Comparison of ENCODE assay signal across 8 cellular contexts in the genomic region with DNA sequence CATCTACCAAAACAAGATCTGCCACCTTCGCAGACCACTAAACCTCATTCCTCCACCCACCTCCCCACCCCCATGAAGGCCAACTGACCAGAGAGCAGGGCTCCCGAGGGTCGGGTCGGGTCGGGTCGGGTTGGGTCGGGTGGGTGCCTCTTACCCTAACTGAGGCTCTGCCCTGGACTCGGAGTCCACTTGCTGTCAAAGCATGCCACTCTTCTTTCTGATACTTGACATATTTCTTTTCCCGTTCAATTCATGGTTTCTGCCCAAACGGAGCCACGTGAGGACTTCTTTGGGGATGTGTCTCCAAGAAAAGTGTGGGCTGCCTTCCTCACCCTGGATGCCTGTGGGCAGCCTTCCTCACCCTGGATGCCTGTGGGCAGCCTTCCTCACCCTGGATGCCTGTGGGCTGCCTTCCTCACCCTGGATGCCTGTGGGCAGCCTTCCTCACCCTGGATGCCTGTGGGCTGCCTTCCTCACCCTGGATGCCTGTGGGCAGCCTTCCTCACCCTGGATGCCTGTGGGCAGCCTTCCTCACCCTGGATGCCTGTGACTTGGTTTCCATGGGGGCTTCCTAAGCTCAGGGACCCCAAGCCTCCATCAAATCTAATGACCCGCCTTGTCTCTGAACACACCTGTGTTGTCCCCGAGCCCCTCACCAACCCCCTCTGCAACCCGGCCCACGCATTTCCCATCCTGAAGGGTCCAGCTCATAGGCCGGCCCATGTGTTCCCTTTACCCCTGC. TPM values are rescaled to one million over a fixed set of nuclear protein-coding genes. Genes with fewer than 3 reads are reported as not detected.
DNase-seq lines count a peak whose midpoint lies in the region; ATAC-seq, FAIRE-seq and TF ChIP-seq lines count a peak whose summit lies in the region.
"Not testable (repeated sequence)": the region's sequence is repeated elsewhere in the genome, so short reads cannot be mapped to it uniquely, and the experiment has no call there.

No MANE protein-coding gene starts in this region.

- peak overlapping the region; percentile 85 to 97 (median 94) for H3K4me3 Mint-ChIP-seq in CD4-positive, alpha-beta memory T cell
- peak overlapping the region; percentile 85 for H3K4me3 Mint-ChIP-seq in activated CD4-positive, alpha-beta memory T cell treated with anti-CD3 and anti-CD28 coated beads for 36 hours
- H3K4me3 Mint-ChIP-seq in natural killer cell treated with Interleukin-12 subunit alpha and Interleukin-12 subunit beta and Interleukin-15 and Interleukin-18, amount 100 ng/mL, for 72 hours: peak overlapping the region; percentile 86

- CTCF ChIA-PET in CD4-positive, alpha-beta memory T cell (lab: Charles Lee; ENCODE audit: partially characterized antibody): interaction anchor here (0.8 to 12.7 kb wide), 7 partner anchors 9 to 128 kb away, joined by 3 to 253 read pairs (median 7); partner anchors contain the start of genes PTTG1IP and UBE2G2
- CTCF ChIA-PET in HCT116 (lab: Charles Lee) (interaction anchor here (1.2 to 1.4 kb wide), 2 partner anchors 208 to 418 kb away, joined by 3 to 5 read pairs; no protein-coding TSS in a partner anchor), PC-3 (lab: Charles Lee) (interaction anchor here (1.3 kb wide), 1 partner anchor 53 kb away, joined by 3 read pairs; no protein-coding TSS in a partner anchor)
- CTCF ChIA-PET in activated CD4-positive, alpha-beta memory T cell treated with anti-CD3 and anti-CD28 coated beads for 36 hours (lab: Charles Lee): interaction anchor here (1.0 to 10.0 kb wide), 6 partner anchors 8 to 209 kb away, joined by 3 to 84 read pairs (median 26); partner anchors contain the start of genes ITGB2, PTTG1IP and UBE2G2
- CTCF ChIA-PET in K562 (lab: Yijun Ruan, JAX; ENCODE audit: low intra/inter-chr PET ratio): not testable (repeated sequence)

- TF ChIP-seq POLR2A in HCT116 (IDR thresholded peaks at IDR 0.05; ENCODE audit: borderline replicate concordance, extremely low read depth, insufficient read depth, insufficient read length); K562 (conservative IDR thresholded peaks at IDR 0.05): not testable (repeated sequence)

- intact Hi-C loops in CD4-positive, alpha-beta memory T cell (cut with micrococcal nuclease): not testable (repeated sequence)
- intact Hi-C loops in HCT116 (cut with micrococcal nuclease) (loop anchor here (5.0 kb wide), 1 partner anchor 36 kb away; no protein-coding TSS in a partner anchor), PC-3 (cut with micrococcal nuclease) (loop anchor here (1.0 kb wide), 1 partner anchor 55 kb away; the partner anchor contains the start of gene PTTG1IP), K562 (cut with micrococcal nuclease) (loop anchor here (10.0 kb wide), 1 partner anchor 414 kb away; no protein-coding TSS in a partner anchor)
- intact Hi-C loops in activated CD4-positive, alpha-beta memory T cell treated with anti-CD3 and anti-CD28 coated beads for 36 hours (cut with micrococcal nuclease): loop anchor here (5.0 to 10.0 kb wide), 2 partner anchors 111 to 716 kb away; partner anchors contain the start of genes PCBP3 and SUMO3

- not testable (repeated sequence) for BruUV-seq in HCT116 (replicated peaks; lab: Mats Ljungman, UMichigan); PC-3 (replicated peaks; lab: Mats Ljungman, UMichigan); K562 (replicated peaks; lab: Mats Ljungman, UMichigan)

- H3K79me2 ChIP-seq in HCT116 (ENCODE audit: insufficient read depth, low read length); K562 (ENCODE audit: control insufficient read depth, insufficient read depth, low read length): not testable (repeated sequence)
- peaks cover 59% of the 10 kb centered on the region for H3K79me2 ChIP-seq in PC-3 (ENCODE audit: low read length)

- peak overlapping the region; percentile 93 to 99 (median 95) for H3K27ac Mint-ChIP-seq in CD4-positive, alpha-beta memory T cell
- H3K27ac Mint-ChIP-seq in activated CD4-positive, alpha-beta memory T cell treated with anti-CD3 and anti-CD28 coated beads for 36 hours: peak overlapping the region; percentile 96
- peak overlapping the region; percentile 88 to 90 for H3K27ac Mint-ChIP-seq in natural killer cell treated with Interleukin-12 subunit alpha and Interleukin-12 subunit beta and Interleukin-15 and Interleukin-18, amount 100 ng/mL, for 72 hours

- DNase-seq in CD4-positive, alpha-beta memory T cell; HCT116 (ENCODE audit: low read depth, low spot score); activated CD4-positive, alpha-beta memory T cell treated with anti-CD3 and anti-CD28 coated beads for 36 hours; K562 (ENCODE audit: extremely low read depth in 1 of 4, low spot score in 3 of 4); natural killer cell treated with Interleukin-12 subunit alpha and Interleukin-12 subunit beta and Interleukin-15 and Interleukin-18, amount 100 ng/mL, for 72 hours (ENCODE audit: low spot score): not testable (repeated sequence)
- DNase-seq in PC-3 (peak; percentile 76), fibroblast of the aortic adventitia (ENCODE audit: low read depth) (peak; percentile 70)

- peaks cover 82% of the 10 kb centered on the region for H3K4me1 ChIP-seq in CD4-positive, alpha-beta memory T cell (ENCODE audit: insufficient read depth, low read length)
- peaks cover 20 to 34% of the 10 kb centered on the region in 2 experiments for H3K4me1 ChIP-seq in HCT116 (ENCODE audit: control insufficient read depth in 1 of 2, insufficient read depth in 2 of 2, low read length in 2 of 2)
- H3K4me1 ChIP-seq in PC-3 (ENCODE audit: insufficient read depth, low read length): peaks cover 82% of the 10 kb centered on the region
- H3K4me1 ChIP-seq in K562 (replicated peaks in 1 of 2; ENCODE audit: control insufficient read depth in 2 of 2, insufficient read depth in 2 of 2, low read length in 2 of 2): peaks cover 8 to 37% of the 10 kb centered on the region in 2 experiments; a peak in 4 of 5 replicates
- peaks cover 62% of the 10 kb centered on the region for H3K4me1 ChIP-seq in thymus (ENCODE audit: control insufficient read depth, insufficient read depth, low read length)

- H3K9ac ChIP-seq in HCT116 (ENCODE audit: low read length): peak overlapping the region; percentile 43
- H3K9ac ChIP-seq in PC-3 (ENCODE audit: low read length): peak overlapping the region; percentile 82
- not testable (repeated sequence) for H3K9ac ChIP-seq in K562 (ENCODE audit: insufficient read depth in 1 of 2, low read depth in 2 of 2, low read length in 2 of 2)

- H3K9me2 ChIP-seq in HCT116 (ENCODE audit: insufficient read depth); PC-3 (replicated peaks; ENCODE audit: low read length): not testable (repeated sequence)

- not testable (repeated sequence) for TF ChIP-seq RAD21 in HCT116 (IDR thresholded peaks at IDR 0.05; ENCODE audit: low read depth); K562 (CRISPR knock-in tag; conservative IDR thresholded peaks at IDR 0.05 in 1 of 2, IDR thresholded peaks at IDR 0.05 in 1 of 2)

- RAD21 ChIA-PET in HCT116 (lab: Charles Lee; ENCODE audit: low non-redundant PET in 1 of 2, low total read pairs in 2 of 2, uncharacterized antibody in 2 of 2, unreplicated experiment in 2 of 2): interaction anchor here in 1 of 2 experiments (0.7 kb wide), 1 partner anchor 46 kb away, joined by 4 read pairs; no protein-coding TSS in a partner anchor

- H3K9me3 Mint-ChIP-seq in CD4-positive, alpha-beta memory T cell; activated CD4-positive, alpha-beta memory T cell treated with anti-CD3 and anti-CD28 coated beads for 36 hours; natural killer cell treated with Interleukin-12 subunit alpha and Interleukin-12 subunit beta and Interleukin-15 and Interleukin-18, amount 100 ng/mL, for 72 hours: not testable (repeated sequence)

- FAIRE-seq in K562 (lab: Jason Lieb, UNC): not testable (repeated sequence)

- H3K4me1 Mint-ChIP-seq in CD4-positive, alpha-beta memory T cell: peaks cover 51 to 79% (median 67%) of the 10 kb centered on the region in 4 donors
- peaks cover 69% of the 10 kb centered on the region for H3K4me1 Mint-ChIP-seq in activated CD4-positive, alpha-beta memory T cell treated with anti-CD3 and anti-CD28 coated beads for 36 hours (ENCODE audit: low read depth)
- peaks cover 69 to 74% of the 10 kb centered on the region in 2 donors for H3K4me1 Mint-ChIP-seq in natural killer cell treated with Interleukin-12 subunit alpha and Interleukin-12 subunit beta and Interleukin-15 and Interleukin-18, amount 100 ng/mL, for 72 hours (ENCODE audit: low read depth in 2 of 2)

- not testable (repeated sequence) for H3K9me3 ChIP-seq in CD4-positive, alpha-beta memory T cell (ENCODE audit: control insufficient read depth in 1 of 2, low read length in 2 of 2); HCT116 (ENCODE audit: control insufficient read depth in 1 of 2, insufficient read depth in 1 of 2, low read depth in 1 of 2, low read length in 2 of 2); PC-3 (ENCODE audit: low read length); K562 (replicated peaks; ENCODE audit: control insufficient read depth, insufficient read depth, low read depth, low read length); thymus (ENCODE audit: control insufficient read depth)

- H3K4me2 ChIP-seq in HCT116 (ENCODE audit: low read length) (peak overlapping the region; percentile 83), PC-3 (ENCODE audit: low read length) (peak overlapping the region; percentile 91)
- not testable (repeated sequence) for H3K4me2 ChIP-seq in K562 (ENCODE audit: insufficient read depth, low read length)

- peak overlapping the region; percentile 66 to 88 for H3K4me3 ChIP-seq in CD4-positive, alpha-beta memory T cell (ENCODE audit: low read length in 2 of 2)
- H3K4me3 ChIP-seq in HCT116 (replicated peaks in 1 of 2; ENCODE audit: low read depth in 1 of 2, low read length in 2 of 2) (peak overlapping the region in 1 of 2 experiments; percentile 44; a peak in 1 of 4 replicates), PC-3 (ENCODE audit: low read length) (peak overlapping the region; percentile 63), thymus (ENCODE audit: low read length) (peak overlapping the region; percentile 67)
- not testable (repeated sequence) for H3K4me3 ChIP-seq in K562; fibroblast of the aortic adventitia (ENCODE audit: low read depth, low read length)

- in situ Hi-C loops in K562 (cut with MboI): not testable (repeated sequence)

- TF ChIP-seq EP300 in K562 (IDR thresholded peaks at IDR 0.05; ENCODE audit: low read length): not testable (repeated sequence)

- POLR2A ChIA-PET in CD4-positive, alpha-beta memory T cell (lab: Charles Lee; ENCODE audit: partially characterized antibody): interaction anchor here (1.1 to 13.0 kb wide), 7 partner anchors 15 to 200 kb away, joined by 3 to 756 read pairs (median 53); partner anchors contain the start of genes ITGB2, PTTG1IP and UBE2G2
- POLR2A ChIA-PET in HCT116 (lab: Charles Lee): interaction anchor here (0.7 to 1.3 kb wide), 2 partner anchors 12 to 56 kb away, joined by 3 read pairs; no protein-coding TSS in a partner anchor
- POLR2A ChIA-PET in PC-3 (lab: Charles Lee; ENCODE audit: unreplicated experiment): interaction anchor here (0.6 to 1.3 kb wide), 2 partner anchors 106 to 108 kb away, joined by 3 to 7 read pairs; no protein-coding TSS in a partner anchor
- POLR2A ChIA-PET in activated CD4-positive, alpha-beta memory T cell treated with anti-CD3 and anti-CD28 coated beads for 36 hours (lab: Charles Lee): interaction anchor here (0.8 to 4.6 kb wide), 5 partner anchors 8 to 35 kb away, joined by 3 to 36 read pairs (median 9); partner anchors contain the start of gene ITGB2
- POLR2A ChIA-PET in K562 (lab: Yijun Ruan, JAX): interaction anchor here (0.6 to 1.1 kb wide), 2 partner anchors 13 to 31 kb away, joined by 3 read pairs; no protein-coding TSS in a partner anchor

- not testable (repeated sequence) for H3K27me3 ChIP-seq in CD4-positive, alpha-beta memory T cell (ENCODE audit: insufficient read depth, low read length); PC-3 (ENCODE audit: low read length); thymus (ENCODE audit: control insufficient read depth, insufficient read depth)
- H3K27me3 ChIP-seq in HCT116 (ENCODE audit: insufficient read depth, low read length) (peaks cover 56% of the 10 kb centered on the region), K562 (ENCODE audit: control insufficient read depth in 2 of 2, insufficient read depth in 2 of 2, low read length in 2 of 2) (peaks cover 24 to 53% of the 10 kb centered on the region in 2 experiments)

- not testable (repeated sequence) for H4K20me1 ChIP-seq in HCT116 (ENCODE audit: insufficient read depth); PC-3 (ENCODE audit: low read length); K562 (replicated peaks; ENCODE audit: control insufficient read depth, insufficient read depth, low read length)

- H3K9me1 ChIP-seq in K562 (ENCODE audit: control insufficient read depth, insufficient read depth, low read length): not testable (repeated sequence)

- H3K27ac ChIP-seq in CD4-positive, alpha-beta memory T cell (ENCODE audit: low read depth, low read length): peak overlapping the region; percentile 84
- not testable (repeated sequence) for H3K27ac ChIP-seq in HCT116 (ENCODE audit: low read depth, low read length); K562 (ENCODE audit: extremely low read depth, low read depth, low read length)
- H3K27ac ChIP-seq in PC-3 (ENCODE audit: low read length) (peak overlapping the region; percentile 98), thymus (ENCODE audit: low read depth) (peak overlapping the region; percentile 99)

- WGBS in K562 (ENCODE audit: insufficient coverage, low coverage, missing lambda C conversion rate): 7% methylated on average over 15 of the region's 16 CpGs
- 88% methylated on average over 16 of the region's 16 CpGs for WGBS in thymus

- peak; percentile 35; the same call in 1 of the 2 replicates for ATAC-seq in HCT116
- ATAC-seq in PC-3; K562; natural killer cell treated with Interleukin-12 subunit alpha and Interleukin-12 subunit beta and Interleukin-15 and Interleukin-18, amount 100 ng/mL, for 72 hours: not testable (repeated sequence)

- H3F3A ChIP-seq in PC-3 (ENCODE audit: low read length, unreplicated experiment): not testable (repeated sequence)

- H3K36me3 Mint-ChIP-seq in CD4-positive, alpha-beta memory T cell: peaks cover 0 to 20% of the 10 kb centered on the region in 2 donors
- not testable (repeated sequence) for H3K36me3 Mint-ChIP-seq in activated CD4-positive, alpha-beta memory T cell treated with anti-CD3 and anti-CD28 coated beads for 36 hours; natural killer cell treated with Interleukin-12 subunit alpha and Interleukin-12 subunit beta and Interleukin-15 and Interleukin-18, amount 100 ng/mL, for 72 hours

- not testable (repeated sequence) for H3K36me3 ChIP-seq in CD4-positive, alpha-beta memory T cell (ENCODE audit: insufficient read depth, low read length); HCT116 (ENCODE audit: control insufficient read depth in 1 of 2, insufficient read depth in 2 of 2, low read length in 2 of 2); PC-3 (ENCODE audit: low read depth, low read length); K562 (ENCODE audit: control insufficient read depth, insufficient read depth, low read length); thymus (ENCODE audit: control insufficient read depth, insufficient read depth)

- TF ChIP-seq CTCF in HCT116 (IDR thresholded peaks at IDR 0.05 in 2 of 3, conservative IDR thresholded peaks at IDR 0.05 in 1 of 3; ENCODE audit: borderline replicate concordance in 1 of 3, insufficient read depth in 1 of 3, low read depth in 2 of 3, low read length in 2 of 3); PC-3 (conservative IDR thresholded peaks at IDR 0.05; ENCODE audit: low read depth, low read length); K562 (IDR thresholded peaks at IDR 0.05 in 2 of 3, conservative IDR thresholded peaks at IDR 0.05 in 1 of 3; ENCODE audit: insufficient read depth in 2 of 3, low read depth in 1 of 3, low read length in 3 of 3); fibroblast of the aortic adventitia (IDR thresholded peaks at IDR 0.05; ENCODE audit: insufficient read depth, low read length): not testable (repeated sequence)

- H3K27me3 Mint-ChIP-seq in CD4-positive, alpha-beta memory T cell; activated CD4-positive, alpha-beta memory T cell treated with anti-CD3 and anti-CD28 coated beads for 36 hours; natural killer cell treated with Interleukin-12 subunit alpha and Interleukin-12 subunit beta and Interleukin-15 and Interleukin-18, amount 100 ng/mL, for 72 hours: not testable (repeated sequence)

- not testable (repeated sequence) for H2AFZ ChIP-seq in HCT116 (ENCODE audit: low read depth, low read length, poor library complexity, severe bottlenecking)
- H2AFZ ChIP-seq in PC-3 (ENCODE audit: low read length) (0 out of 2 replicates have a peak overlapping the region, but pooled peaks have one; percentile 23), K562 (ENCODE audit: low read depth, low read length) (peak overlapping the region; percentile 15; the same call in 1 of the 2 replicates)

RNA-seq across cellular contexts. Expression of gene ITGB2, which starts 8.0 kb away (rescaled TPM):
- 100 to 1,000 TPM; 278 to 291 TPM for total RNA-seq in CD4-positive, alpha-beta memory T cell
- 100 to 1,000 TPM; 538 to 575 TPM for polyA plus RNA-seq in CD4-positive, alpha-beta memory T cell
- 1.5 TPM for total RNA-seq in HCT116 (2021; ENCODE audit: unreplicated experiment)
- 0.10 and 0.17 TPM in 2 replicates for polyA plus RNA-seq in HCT116 (2012)
- 45.1 and 45.7 TPM in 2 replicates for total RNA-seq in PC-3 (2014; rRNA removed)
- total RNA-seq in activated CD4-positive, alpha-beta memory T cell treated with anti-CD3 and anti-CD28 coated beads for 36 hours: 100 to 1,000 TPM; 242 to 247 TPM
- total RNA-seq in K562 (2011; cell fraction: chromatin; rRNA removed; ENCODE audit: low replicate concordance): 0.69 and 1.4 TPM in 2 replicates
- 1.0 and 1.3 TPM in 2 replicates for total RNA-seq in K562 (2011; cell fraction: nucleolus; rRNA removed)
- 0.23 and 0.29 TPM in 2 replicates for total RNA-seq in K562 (2011; cell fraction: nucleoplasm; rRNA removed)
- total RNA-seq in K562 (2014; rRNA removed): 0.78 and 1.0 TPM in 2 replicates
- total RNA-seq in K562 (2014; rRNA removed; fragmentation: Illumina TruSeq; extraction: Trizol): 0.07 and 0.22 TPM in 2 replicates
- total RNA-seq in K562 (2015; rRNA removed; fragmentation: Illumina TruSeq; extraction: Trizol): 0.49 and 0.51 TPM in 2 replicates
- total RNA-seq in K562 (2021): 1.2 and 1.3 TPM in 2 replicates
- 0.20 and 1.6 TPM in 2 replicates for polyA plus RNA-seq in K562 (2011; rRNA removed)
- 0.33 and 1.3 TPM in 2 replicates for polyA plus RNA-seq in K562 (2011; cell fraction: cytosol; rRNA removed)
- 2.0 and 3.1 TPM in 2 replicates for polyA plus RNA-seq in K562 (2011; cell fraction: nucleus; rRNA removed)
- 0.77 and 5.1 TPM in 2 replicates for polyA plus RNA-seq in K562 (2012)
- 0.24 and 0.25 TPM in 2 replicates for polyA plus RNA-seq in K562 (2014; fragmentation: Illumina TruSeq; extraction: Trizol)
- polyA plus RNA-seq in K562 (2014; fragmentation: Nextera tagmentation; extraction: Ambion mirVana): not detected
- polyA plus RNA-seq in K562 (2014; rRNA removed): 0.57 and 0.60 TPM in 2 replicates
- polyA minus RNA-seq in K562 (2011; rRNA and poly(A)+ RNA removed): 0.04 and 0.57 TPM in 2 replicates
- polyA minus RNA-seq in K562 (2011; cell fraction: cytosol; rRNA and poly(A)+ RNA removed): 1.0 and 4.8 TPM in 2 replicates
- polyA minus RNA-seq in K562 (2011; cell fraction: nucleus; rRNA and poly(A)+ RNA removed): 0.27 and 1.8 TPM in 2 replicates
- total RNA-seq in fibroblast of the aortic adventitia (ENCODE audit: low replicate concordance): 0.09 TPM in 1 of 2 replicates, not detected in the other
- 1,000 to 10,000 TPM in 1 of 2 donors, 100 to 1,000 TPM in 1; 448 to 1,246 TPM for total RNA-seq in natural killer cell treated with Interleukin-12 subunit alpha and Interleukin-12 subunit beta and Interleukin-15 and Interleukin-18, amount 100 ng/mL, for 72 hours
- polyA plus RNA-seq in thymus: 104 TPM

RNA-seq across cellular contexts. Expression of gene SLX9, which starts 11.2 kb away (rescaled TPM):
- total RNA-seq in CD4-positive, alpha-beta memory T cell: 10 to 100 TPM; 17.7 to 21.6 TPM
- 10 to 100 TPM in 1 of 2 donors, 1 to 10 TPM in 1; 9.4 to 13.1 TPM for polyA plus RNA-seq in CD4-positive, alpha-beta memory T cell
- total RNA-seq in HCT116 (2021; ENCODE audit: unreplicated experiment) (61.9 TPM), PC-3 (2014; rRNA removed) (80.1 and 94.9 TPM in 2 replicates), K562 (2014; rRNA removed) (65.2 and 66.8 TPM in 2 replicates), K562 (2014; rRNA removed; fragmentation: Illumina TruSeq; extraction: Trizol) (11.2 and 14.8 TPM in 2 replicates), K562 (2015; rRNA removed; fragmentation: Illumina TruSeq; extraction: Trizol) (18.5 and 20.3 TPM in 2 replicates), K562 (2021) (71.2 and 75.5 TPM in 2 replicates), fibroblast of the aortic adventitia (ENCODE audit: low replicate concordance) (6.0 and 7.4 TPM in 2 replicates)
- polyA plus RNA-seq in HCT116 (2012): 45.6 and 46.8 TPM in 2 replicates
- total RNA-seq in activated CD4-positive, alpha-beta memory T cell treated with anti-CD3 and anti-CD28 coated beads for 36 hours: 10 to 100 TPM; 60.7 to 64.6 TPM
- total RNA-seq in K562 (2011; cell fraction: chromatin; rRNA removed; ENCODE audit: low replicate concordance): 18.9 and 29.0 TPM in 2 replicates
- 22.8 and 25.7 TPM in 2 replicates for total RNA-seq in K562 (2011; cell fraction: nucleolus; rRNA removed)
- 14.8 and 16.0 TPM in 2 replicates for total RNA-seq in K562 (2011; cell fraction: nucleoplasm; rRNA removed)
- polyA plus RNA-seq in K562 (2011; rRNA removed) (13.5 and 16.5 TPM in 2 replicates), K562 (2014; fragmentation: Illumina TruSeq; extraction: Trizol) (8.2 and 18.9 TPM in 2 replicates), K562 (2014; fragmentation: Nextera tagmentation; extraction: Ambion mirVana) (1 to 10 TPM; 1.2 to 1.8 TPM), K562 (2014; rRNA removed) (54.4 and 60.2 TPM in 2 replicates), thymus (28.4 TPM)
- 14.3 and 38.6 TPM in 2 replicates for polyA plus RNA-seq in K562 (2011; cell fraction: cytosol; rRNA removed)
- 10.2 and 19.3 TPM in 2 replicates for polyA plus RNA-seq in K562 (2011; cell fraction: nucleus; rRNA removed)
- polyA plus RNA-seq in K562 (2012): 34.2 and 36.9 TPM in 2 replicates
- 16.0 and 22.8 TPM in 2 replicates for polyA minus RNA-seq in K562 (2011; rRNA and poly(A)+ RNA removed)
- polyA minus RNA-seq in K562 (2011; cell fraction: cytosol; rRNA and poly(A)+ RNA removed): 25.3 and 31.3 TPM in 2 replicates
- 3.8 and 5.3 TPM in 2 replicates for polyA minus RNA-seq in K562 (2011; cell fraction: nucleus; rRNA and poly(A)+ RNA removed)
- total RNA-seq in natural killer cell treated with Interleukin-12 subunit alpha and Interleukin-12 subunit beta and Interleukin-15 and Interleukin-18, amount 100 ng/mL, for 72 hours: 10 to 100 TPM; 43.5 to 83.6 TPM

RNA-seq across cellular contexts. Expression of gene PTTG1IP, which starts 55.2 kb away (rescaled TPM):
- total RNA-seq in CD4-positive, alpha-beta memory T cell: 100 to 1,000 TPM in 1 of 2 experiments, 10 to 100 TPM in 1; 98.7 to 110 TPM
- polyA plus RNA-seq in CD4-positive, alpha-beta memory T cell: 10 to 100 TPM; 84.8 to 92.4 TPM
- total RNA-seq in HCT116 (2021; ENCODE audit: unreplicated experiment) (83.4 TPM), PC-3 (2014; rRNA removed) (330 and 455 TPM in 2 replicates), K562 (2014; rRNA removed) (85.4 and 97.6 TPM in 2 replicates), K562 (2014; rRNA removed; fragmentation: Illumina TruSeq; extraction: Trizol) (65.7 and 66.2 TPM in 2 replicates), K562 (2015; rRNA removed; fragmentation: Illumina TruSeq; extraction: Trizol) (92.9 and 98.7 TPM in 2 replicates), K562 (2021) (99.3 and 99.5 TPM in 2 replicates), fibroblast of the aortic adventitia (ENCODE audit: low replicate concordance) (226 and 233 TPM in 2 replicates)
- 71.1 and 77.6 TPM in 2 replicates for polyA plus RNA-seq in HCT116 (2012)
- 10 to 100 TPM; 43.0 to 44.4 TPM for total RNA-seq in activated CD4-positive, alpha-beta memory T cell treated with anti-CD3 and anti-CD28 coated beads for 36 hours
- 109 and 139 TPM in 2 replicates for total RNA-seq in K562 (2011; cell fraction: chromatin; rRNA removed; ENCODE audit: low replicate concordance)
- total RNA-seq in K562 (2011; cell fraction: nucleolus; rRNA removed): 131 and 151 TPM in 2 replicates
- total RNA-seq in K562 (2011; cell fraction: nucleoplasm; rRNA removed): 146 and 174 TPM in 2 replicates
- polyA plus RNA-seq in K562 (2011; rRNA removed) (92.4 and 138 TPM in 2 replicates), K562 (2014; fragmentation: Illumina TruSeq; extraction: Trizol) (77.0 and 77.8 TPM in 2 replicates), K562 (2014; fragmentation: Nextera tagmentation; extraction: Ambion mirVana) (1 to 10 TPM; 5.0 to 9.2 TPM), K562 (2014; rRNA removed) (82.4 and 86.9 TPM in 2 replicates), thymus (138 TPM)
- polyA plus RNA-seq in K562 (2011; cell fraction: cytosol; rRNA removed): 79.9 and 115 TPM in 2 replicates
- 69.1 and 123 TPM in 2 replicates for polyA plus RNA-seq in K562 (2011; cell fraction: nucleus; rRNA removed)
- 77.4 and 167 TPM in 2 replicates for polyA plus RNA-seq in K562 (2012)
- polyA minus RNA-seq in K562 (2011; rRNA and poly(A)+ RNA removed): 54.1 and 70.2 TPM in 2 replicates
- polyA minus RNA-seq in K562 (2011; cell fraction: cytosol; rRNA and poly(A)+ RNA removed): 69.1 and 114 TPM in 2 replicates
- polyA minus RNA-seq in K562 (2011; cell fraction: nucleus; rRNA and poly(A)+ RNA removed): 17.4 and 40.2 TPM in 2 replicates
- total RNA-seq in natural killer cell treated with Interleukin-12 subunit alpha and Interleukin-12 subunit beta and Interleukin-15 and Interleukin-18, amount 100 ng/mL, for 72 hours: 10 to 100 TPM; 69.4 to 81.7 TPM

Comparison
In these comparisons a context has a peak if more than half of its experiments do, and no peak if none do; other contexts are left out.
1. RNA of gene ITGB2, which starts 8.0 kb away (total RNA-seq): 448 to 1,246 TPM in natural killer cell treated with Interleukin-12 subunit alpha and Interleukin-12 subunit beta and Interleukin-15 and Interleukin-18, amount 100 ng/mL, for 72 hours, 278 to 291 TPM in CD4-positive, alpha-beta memory T cell, 242 to 247 TPM in activated CD4-positive, alpha-beta memory T cell treated with anti-CD3 and anti-CD28 coated beads for 36 hours and 45.1 to 45.7 TPM in PC-3; 1.5 TPM in HCT116 (single experiment), 0.07 to 1.4 TPM in K562 and 0.09 TPM in fibroblast of the aortic adventitia; every median in the first group is over 10 times any median in the second.
2. Peak in every context shown above with its lines, with median percentiles within 50 percentile points of each other: H3K27ac Mint-ChIP-seq and H3K4me3 Mint-ChIP-seq.